In genomic region chr3:5197022-5197421, GRCh38 we compare ENCODE assay signal across 9 cellular contexts. TPM values are rescaled to one million over a fixed set of nuclear protein-coding genes. Genes with fewer than 3 reads are reported as not detected.
DNase-seq lines count a peak whose midpoint lies in the region; ATAC-seq and TF ChIP-seq lines count a peak whose summit lies in the region.
"Had no signal": no experiment of that assay in that cellular context is flagged by ENCODE, and none has a peak within 500 bp of the region (broad histone marks: within the 10 kb centered on the region; RNA-seq: fewer than 3 reads in every experiment).

No MANE protein-coding gene starts in this region.

- TF ChIP-seq POLR2A in vagina (IDR thresholded peaks at IDR 0.05): no peak

- H3K36me3 ChIP-seq in vagina: peaks cover 0 to 30% of the 10 kb centered on the region in 2 donors

- H3K9me3 Mint-ChIP-seq in activated naive CD4-positive, alpha-beta T cell treated with anti-CD3 and anti-CD28 coated beads, Interleukin-2, amount 10 ng/mL, durations not matched to agents 7 days and 5 days: no peaks in the 10 kb centered on the region
- H3K9me3 Mint-ChIP-seq in activated naive CD8-positive, alpha-beta T cell treated with anti-CD3 and anti-CD28 coated beads for 36 hours: peaks cover 10% of the 10 kb centered on the region

- intact Hi-C loops in vagina (cut with DNase I): no loop called here

- CTCF ChIA-PET in activated naive CD4-positive, alpha-beta T cell treated with anti-CD3 and anti-CD28 coated beads, Interleukin-2, amount 10 ng/mL, durations not matched to agents 7 days and 5 days (lab: Charles Lee): interaction anchor here (0.9 to 2.9 kb wide), 5 partner anchors 8 to 486 kb away, joined by 3 to 17 read pairs (median 5); partner anchors contain the start of gene ARL8B

- ATAC-seq in GM19023 (IDR thresholded peaks at IDR 0.05; ENCODE audit: unreplicated experiment): no peak
- ATAC-seq in GM21786 (IDR thresholded peaks at IDR 0.05; ENCODE audit: unreplicated experiment): no peak

- H3K36me3 Mint-ChIP-seq in activated naive CD4-positive, alpha-beta T cell treated with anti-CD3 and anti-CD28 coated beads, Interleukin-2, amount 10 ng/mL, durations not matched to agents 7 days and 5 days: peaks cover 82% of the 10 kb centered on the region
- H3K36me3 Mint-ChIP-seq in activated naive CD8-positive, alpha-beta T cell treated with anti-CD3 and anti-CD28 coated beads for 36 hours: peaks cover 91% of the 10 kb centered on the region

- no peak overlapping the region for H3K4me3 ChIP-seq in vagina

- H3K27me3 Mint-ChIP-seq in activated naive CD4-positive, alpha-beta T cell treated with anti-CD3 and anti-CD28 coated beads, Interleukin-2, amount 10 ng/mL, durations not matched to agents 7 days and 5 days: no peaks in the 10 kb centered on the region
- no peaks in the 10 kb centered on the region for H3K27me3 Mint-ChIP-seq in activated naive CD8-positive, alpha-beta T cell treated with anti-CD3 and anti-CD28 coated beads for 36 hours

- peak overlapping the region; percentile 47 for H3K4me3 Mint-ChIP-seq in activated naive CD4-positive, alpha-beta T cell treated with anti-CD3 and anti-CD28 coated beads, Interleukin-2, amount 10 ng/mL, durations not matched to agents 7 days and 5 days
- H3K4me3 Mint-ChIP-seq in activated naive CD8-positive, alpha-beta T cell treated with anti-CD3 and anti-CD28 coated beads for 36 hours: peak overlapping the region; percentile 59

- H3K27ac Mint-ChIP-seq in activated naive CD4-positive, alpha-beta T cell treated with anti-CD3 and anti-CD28 coated beads, Interleukin-2, amount 10 ng/mL, durations not matched to agents 7 days and 5 days: peak overlapping the region; percentile 93
- peak overlapping the region; percentile 95 for H3K27ac Mint-ChIP-seq in activated naive CD8-positive, alpha-beta T cell treated with anti-CD3 and anti-CD28 coated beads for 36 hours

- TF ChIP-seq CTCF in vagina (IDR thresholded peaks at IDR 0.05): no peak

- no peak for DNase-seq in activated naive CD4-positive, alpha-beta T cell treated with anti-CD3 and anti-CD28 coated beads, Interleukin-2, amount 10 ng/mL, durations not matched to agents 7 days and 5 days
- DNase-seq in activated naive CD4-positive, alpha-beta T cell treated with Interleukin-2 at 50 U/mL for 16 hours: no peak
- DNase-seq in activated naive CD8-positive, alpha-beta T cell treated with anti-CD3 and anti-CD28 coated beads for 36 hours: no peak
- DNase-seq in iris pigment epithelial cell (ENCODE audit: low read depth) (peak; percentile 83), vagina (ENCODE audit: extremely low spot score in 2 of 2) (no peak), NCI-H524 treated with DMSO at 0.1 percent for 48 hours (lab: John Stamatoyannopoulos, UW) (no peak)
- DNase-seq: stimulated activated CD4-positive, alpha-beta T cell treated with anti-CD3 and anti-CD28 coated beads, Interleukin-12 subunit alpha, Interleukin-12 subunit beta, amount 100 ng/mL, for 4 hours had no signal

- H3K4me1 Mint-ChIP-seq in activated naive CD4-positive, alpha-beta T cell treated with anti-CD3 and anti-CD28 coated beads, Interleukin-2, amount 10 ng/mL, durations not matched to agents 7 days and 5 days: peaks cover 83% of the 10 kb centered on the region
- peaks cover 81% of the 10 kb centered on the region for H3K4me1 Mint-ChIP-seq in activated naive CD8-positive, alpha-beta T cell treated with anti-CD3 and anti-CD28 coated beads for 36 hours

- no peaks in the 10 kb centered on the region for H3K9me3 ChIP-seq in vagina

- H3K4me1 ChIP-seq in vagina: peaks cover 67% of the 10 kb centered on the region

- no peaks in the 10 kb centered on the region for H3K27me3 ChIP-seq in vagina

- peak overlapping the region; percentile 65 for H3K27ac ChIP-seq in vagina

RNA-seq across cellular contexts. Expression of gene EDEM1, which starts 9.5 kb away (rescaled TPM):
- 100 to 1,000 TPM; 132 to 133 TPM for total RNA-seq in activated naive CD8-positive, alpha-beta T cell treated with anti-CD3 and anti-CD28 coated beads for 36 hours
- 30.9 TPM for total RNA-seq in vagina
